8 cellular contexts compared by ENCODE assay signal in genomic region chr14:67359319-67359774, GRCh38. TPM values are rescaled to one million over a fixed set of nuclear protein-coding genes. Genes with fewer than 3 reads are reported as not detected.
A peak's percentile ranks its signal among the peaks of the same experiment; 100 is the strongest.
DNase-seq lines count a peak whose midpoint lies in the region; ATAC-seq and TF ChIP-seq lines count a peak whose summit lies in the region.

No MANE protein-coding gene starts in this region.

- BruUV-seq in Panc1 (replicated peaks; lab: Mats Ljungman, UMichigan) = no TSS peak

- peak overlapping the region; percentile 97 to 98 for H3K27ac Mint-ChIP-seq in effector memory CD8-positive, alpha-beta T cell

- H3K4me1 Mint-ChIP-seq in effector memory CD8-positive, alpha-beta T cell (ENCODE audit: low read depth in 2 of 2) = peaks cover 25 to 47% of the 10 kb centered on the region in 2 donors

- H3K4me3 ChIP-seq in Panc1 (ENCODE audit: low read depth in 2 of 2, low read length in 2 of 2) (peak overlapping the region; percentile 72 to 89), muscle layer of colon (ENCODE audit: low read depth in 1 of 2, low read length in 2 of 2) (peak overlapping the region; percentile 57 to 98)

- H3K27me3 Mint-ChIP-seq in effector memory CD8-positive, alpha-beta T cell = no peaks in the 10 kb centered on the region

- in situ Hi-C loops in Panc1 (cut with HindIII; ENCODE audit: low pct_unique_long_range_greater_than_20kb, low sequenced_read_pairs) = no loop called here

- CTCF ChIA-PET in Panc1 (lab: Charles Lee) = interaction anchor here (0.5 to 0.9 kb wide), 2 partner anchors 154 to 202 kb away, joined by 5 to 9 read pairs; no protein-coding TSS in a partner anchor

- no peaks in the 10 kb centered on the region for H3K27me3 ChIP-seq in Panc1 (ENCODE audit: control insufficient read depth, insufficient read depth, low read length)
- H3K27me3 ChIP-seq in muscle layer of colon (ENCODE audit: control insufficient read depth in 1 of 2, insufficient read depth in 2 of 2, low read length in 2 of 2) = no peaks in the 10 kb centered on the region

- peak overlapping the region; percentile 69 for H3K9ac ChIP-seq in muscle layer of colon (ENCODE audit: low read length)

- DNase-seq in Right ventricle myocardium inferior (ENCODE audit: missing footprints) = peak; percentile 75
- DNase-seq in left ventricle myocardium superior = no peak
- DNase-seq in Panc1 (ENCODE audit: low read depth, low spot score) = no peak
- DNase-seq in effector memory CD8-positive, alpha-beta T cell = peak in 1 of 3 experiments; percentile 10
- no peak for DNase-seq in RPMI8226
- DNase-seq in putamen (ENCODE audit: low spot score) = no peak
- no peak for DNase-seq in stimulated activated naive CD4-positive, alpha-beta T cell treated with Interleukin-2 at 50 U/mL for 16 hours (lab: John Stamatoyannopoulos, UW)

- intact Hi-C loops in Right ventricle myocardium inferior (cut with DNase I) (no loop called here), left ventricle myocardium superior (cut with micrococcal nuclease) (no loop called here), Panc1 (cut with micrococcal nuclease; ENCODE audit: unreplicated experiment) (no loop called here)

- no peak for TF ChIP-seq CTCF in Panc1 (IDR thresholded peaks at IDR 0.05)

- peaks cover 31% of the 10 kb centered on the region for H3K4me1 ChIP-seq in Panc1 (ENCODE audit: control insufficient read depth, insufficient read depth, low read length)
- peaks cover 37% of the 10 kb centered on the region for H3K4me1 ChIP-seq in muscle layer of colon (ENCODE audit: insufficient read depth, low read length)

- peaks cover 41% of the 10 kb centered on the region for H3K36me3 Mint-ChIP-seq in effector memory CD8-positive, alpha-beta T cell (ENCODE audit: insufficient read depth)

- peaks cover 15% of the 10 kb centered on the region for H3K36me3 ChIP-seq in Panc1 (ENCODE audit: control insufficient read depth, insufficient read depth, low read length)
- peaks cover 8% of the 10 kb centered on the region for H3K36me3 ChIP-seq in muscle layer of colon (ENCODE audit: insufficient read depth, low read length)

- peak overlapping the region; percentile 99 for H3K27ac ChIP-seq in Panc1 (ENCODE audit: low read length)
- H3K27ac ChIP-seq in muscle layer of colon (ENCODE audit: low read depth, low read length) = peak overlapping the region; percentile 74

- POLR2A ChIA-PET in Panc1 (lab: Charles Lee) = interaction anchor here (0.6 kb wide), 1 partner anchor 26 kb away, joined by 7 read pairs; no protein-coding TSS in a partner anchor

- no peaks in the 10 kb centered on the region for H3K9me3 Mint-ChIP-seq in effector memory CD8-positive, alpha-beta T cell

- H3K4me3 Mint-ChIP-seq in effector memory CD8-positive, alpha-beta T cell = peak overlapping the region; percentile 92 to 98

- ATAC-seq in Right ventricle myocardium inferior (no peak), left ventricle myocardium superior (no peak), Panc1 (peak; percentile 9)
- no peak for ATAC-seq in effector memory CD8-positive, alpha-beta T cell (replicated peaks)

- H3K9me3 ChIP-seq in Panc1 (ENCODE audit: control insufficient read depth, insufficient read depth, low read depth, low read length) (no peaks in the 10 kb centered on the region), muscle layer of colon (ENCODE audit: low read length) (no peaks in the 10 kb centered on the region)

RNA-seq across cellular contexts. Expression of gene ATP6V1D, which starts 0.3 kb away (rescaled TPM):
- total RNA-seq in Right ventricle myocardium inferior (156 TPM), left ventricle myocardium superior (155 TPM), Panc1 (2021; ENCODE audit: unreplicated experiment) (68.6 TPM)
- 68.0 TPM for polyA plus RNA-seq in Panc1 (2012; ENCODE audit: insufficient read length)

RNA-seq across cellular contexts. Expression of gene EIF2S1, which starts 0.8 kb away (rescaled TPM):
- total RNA-seq in Right ventricle myocardium inferior (101 TPM), left ventricle myocardium superior (104 TPM), Panc1 (2021; ENCODE audit: unreplicated experiment) (116 TPM)
- 76.4 TPM for polyA plus RNA-seq in Panc1 (2012; ENCODE audit: insufficient read length)

RNA-seq across cellular contexts. Expression of gene PLEK2, which starts 52.6 kb away (rescaled TPM):
- total RNA-seq in Right ventricle myocardium inferior (not detected), left ventricle myocardium superior (not detected), Panc1 (2021; ENCODE audit: unreplicated experiment) (9.1 TPM)
- polyA plus RNA-seq in Panc1 (2012; ENCODE audit: insufficient read length) = 5.6 TPM
